In genomic region chr2:69755862-69756467, GRCh38 we compare ENCODE assay signal across 8 cellular contexts. TPM values are rescaled to one million over a fixed set of nuclear protein-coding genes. Genes with fewer than 3 reads are reported as not detected.
A peak's percentile ranks its signal among the peaks of the same experiment; 100 is the strongest.
DNase-seq lines count a peak whose midpoint lies in the region; ATAC-seq and TF ChIP-seq lines count a peak whose summit lies in the region.

No MANE protein-coding gene starts in this region.

- H3K4me3 ChIP-seq in SK-N-MC (no peak overlapping the region), thoracic aorta (no peak overlapping the region)

- TF ChIP-seq CTCF in thoracic aorta (IDR thresholded peaks at IDR 0.05) = no peak

- no peak overlapping the region for H3K27ac ChIP-seq in SK-N-MC
- peak overlapping the region; percentile 27 to 51 for H3K27ac ChIP-seq in thoracic aorta

- DNase-seq in activated CD4-positive, alpha-beta T cell treated with anti-CD3 and anti-CD28 coated beads, Interleukin-2, amount 10 ng/mL, durations not matched to agents 24 days and 14 days = peak; percentile 76
- no peak for DNase-seq in activated CD4-positive, alpha-beta T cell treated with anti-CD3 and anti-CD28 coated beads, Interleukin-2, amount 50 U/mL, for 48 hours
- DNase-seq in SK-N-MC (ENCODE audit: low read depth, low spot score) (no peak), Right ventricle myocardium superior (no peak), thoracic aorta (ENCODE audit: low spot score) (no peak), DMS153 treated with DMSO at 0.1 percent for 48 hours (lab: John Stamatoyannopoulos, UW; ENCODE audit: unreplicated experiment) (no peak), SHP77 (lab: John Stamatoyannopoulos, UW) (no peak)

- intact Hi-C loops in activated CD4-positive, alpha-beta T cell treated with anti-CD3 and anti-CD28 coated beads, Interleukin-2, amount 10 ng/mL, durations not matched to agents 24 days and 14 days (cut with micrococcal nuclease) = loop anchor here (2.0 kb wide), 1 partner anchor 19 kb away; no protein-coding TSS in a partner anchor
- intact Hi-C loops in Right ventricle myocardium superior (cut with DNase I) = no loop called here

- H3K36me3 Mint-ChIP-seq in activated CD4-positive, alpha-beta T cell treated with anti-CD3 and anti-CD28 coated beads, Interleukin-2, amount 10 ng/mL, durations not matched to agents 24 days and 14 days (ENCODE audit: low read depth) = peaks cover 11% of the 10 kb centered on the region

- H3K36me3 ChIP-seq in SK-N-MC (ENCODE audit: insufficient read depth, low read length) (no peaks in the 10 kb centered on the region), thoracic aorta (peaks cover 6% of the 10 kb centered on the region)

- peak overlapping the region; percentile 48 for H3K27ac Mint-ChIP-seq in activated CD4-positive, alpha-beta T cell treated with anti-CD3 and anti-CD28 coated beads, Interleukin-2, amount 10 ng/mL, durations not matched to agents 24 days and 14 days

- H3K9me3 ChIP-seq in SK-N-MC (ENCODE audit: low read depth, low read length) (no peaks in the 10 kb centered on the region), thoracic aorta (no peaks in the 10 kb centered on the region)

- no peak overlapping the region for H3K4me3 Mint-ChIP-seq in activated CD4-positive, alpha-beta T cell treated with anti-CD3 and anti-CD28 coated beads, Interleukin-2, amount 10 ng/mL, durations not matched to agents 24 days and 14 days

- ATAC-seq in Right ventricle myocardium superior (ENCODE audit: poor library complexity) (peak; percentile 59), thoracic aorta (ENCODE audit: insufficient number of reproducible peaks, low FRiP score, low read depth) (peak; percentile 70), GM21528 (IDR thresholded peaks at IDR 0.05; ENCODE audit: low FRiP score, unreplicated experiment) (no peak)

- peaks cover 24 to 45% of the 10 kb centered on the region in 2 donors for H3K4me1 ChIP-seq in thoracic aorta (ENCODE audit: control insufficient read depth in 1 of 2, low read depth in 2 of 2)

- H3K27me3 Mint-ChIP-seq in activated CD4-positive, alpha-beta T cell treated with anti-CD3 and anti-CD28 coated beads, Interleukin-2, amount 10 ng/mL, durations not matched to agents 24 days and 14 days = no peaks in the 10 kb centered on the region

- no peaks in the 10 kb centered on the region for H3K27me3 ChIP-seq in thoracic aorta (replicated peaks; ENCODE audit: insufficient read depth)

- H3K9me3 Mint-ChIP-seq in activated CD4-positive, alpha-beta T cell treated with anti-CD3 and anti-CD28 coated beads, Interleukin-2, amount 10 ng/mL, durations not matched to agents 24 days and 14 days = no peaks in the 10 kb centered on the region

- peaks cover 25% of the 10 kb centered on the region for H3K4me1 Mint-ChIP-seq in activated CD4-positive, alpha-beta T cell treated with anti-CD3 and anti-CD28 coated beads, Interleukin-2, amount 10 ng/mL, durations not matched to agents 24 days and 14 days

- peak overlapping the region; percentile 41 for H3K9ac ChIP-seq in SK-N-MC (ENCODE audit: insufficient read length)

RNA-seq across cellular contexts. Expression of gene ANXA4, which starts 14.0 kb away (rescaled TPM):
- total RNA-seq in activated CD4-positive, alpha-beta T cell treated with anti-CD3 and anti-CD28 coated beads, Interleukin-2, amount 10 ng/mL, durations not matched to agents 24 days and 14 days = 47.4 and 49.0 TPM in 2 replicates
- 22.5 TPM for total RNA-seq in Right ventricle myocardium superior
- total RNA-seq in thoracic aorta = 10 to 100 TPM; 62.8 to 67.8 TPM
